In genomic region chr2:98311090-98311489, GRCh38 we compare ENCODE assay signal across 9 cellular contexts. TPM values are rescaled to one million over a fixed set of nuclear protein-coding genes. Genes with fewer than 3 reads are reported as not detected.
"Had no signal": no experiment of that assay in that cellular context is flagged by ENCODE, and none has a peak within 500 bp of the region (broad histone marks: within the 10 kb centered on the region; RNA-seq: fewer than 3 reads in every experiment).

No MANE protein-coding gene starts in this region.

- H2AFZ ChIP-seq: GM23248 had no signal

- H3K9ac ChIP-seq: GM23248, KMS-11 had no signal

- H3K4me3 ChIP-seq: GM23248 had no signal

- H3K27ac ChIP-seq: GM23248, KMS-11 had no signal

- DNase-seq: GM23248, GOT3, HCEC 1CT, KBM-7 had no signal

- FAIRE-seq: H54, HTR-8/SVneo had no signal

- H3K4me2 ChIP-seq: KMS-11 had no signal

RNA-seq across cellular contexts. Expression of gene CNGA3, which starts 35.2 kb away (rescaled TPM):
- total RNA-seq: H9, HT-29 had no signal
